ENCODE assay signal across 15 cellular contexts in the genomic region with DNA sequence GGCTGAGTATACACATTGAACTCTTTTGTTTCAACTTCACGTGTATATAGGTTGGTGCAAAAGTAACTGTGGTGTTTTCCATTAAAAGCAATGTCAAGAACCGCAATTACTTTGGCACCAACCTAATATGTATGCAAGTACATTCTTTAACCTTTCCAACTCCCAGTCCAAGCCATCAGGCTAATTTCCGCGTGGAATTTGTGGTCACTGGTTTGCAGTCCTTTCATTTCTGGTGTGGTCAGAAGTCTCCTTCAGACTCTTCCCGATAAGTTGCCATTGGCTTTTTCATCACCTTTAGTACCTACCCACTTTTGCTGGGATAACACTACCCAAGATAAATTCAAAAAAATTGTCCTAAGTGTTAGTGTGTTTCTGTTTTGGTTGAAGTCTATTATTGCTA.
DNase-seq lines count a peak whose midpoint lies in the region; ATAC-seq, FAIRE-seq and TF ChIP-seq lines count a peak whose summit lies in the region.
"Had no signal": no experiment of that assay in that cellular context is flagged by ENCODE, and none has a peak within 500 bp of the region (broad histone marks: within the 10 kb centered on the region; RNA-seq: fewer than 3 reads in every experiment).

No MANE protein-coding gene starts in this region.

- H3K27me3 Mint-ChIP-seq in activated T-cell treated with anti-CD3 and anti-CD28 coated beads, Interleukin-2, amount 50 U/mL, for 72 hours (ENCODE audit: low read depth), result no peaks in the 10 kb centered on the region
- H3K27me3 Mint-ChIP-seq in activated naive CD8-positive, alpha-beta T cell treated with anti-CD3 and anti-CD28 coated beads for 36 hours, result no peaks in the 10 kb centered on the region

- H3K4me1 ChIP-seq in right lobe of liver, result peaks cover 0 to 62% (median 18%) of the 10 kb centered on the region in 4 donors
- peaks cover 23 to 47% (median 38%) of the 10 kb centered on the region in 4 donors for H3K4me1 ChIP-seq in stomach
- H3K4me1 ChIP-seq in kidney (ENCODE audit: control insufficient read depth in 1 of 2, insufficient read depth in 1 of 2, low read depth in 1 of 2, low read length in 2 of 2), result peaks cover 20 to 29% of the 10 kb centered on the region in 2 donors

- H3K9me3 Mint-ChIP-seq in activated T-cell treated with anti-CD3 and anti-CD28 coated beads, Interleukin-2, amount 50 U/mL, for 72 hours, result no peaks in the 10 kb centered on the region
- H3K9me3 Mint-ChIP-seq in activated naive CD8-positive, alpha-beta T cell treated with anti-CD3 and anti-CD28 coated beads for 36 hours, result no peaks in the 10 kb centered on the region
- H3K9me3 Mint-ChIP-seq: activated T-cell treated with anti-CD3 and anti-CD28 coated beads, Interleukin-2, amount 50 U/mL, for 4 hours; neural progenitor cell had no signal

- no peak for TF ChIP-seq EP300 in stomach (IDR thresholded peaks at IDR 0.05)

- H3K4me1 Mint-ChIP-seq in activated T-cell treated with anti-CD3 and anti-CD28 coated beads, Interleukin-2, amount 50 U/mL, for 72 hours (ENCODE audit: low read depth), result peaks cover 34% of the 10 kb centered on the region
- peaks cover 39% of the 10 kb centered on the region for H3K4me1 Mint-ChIP-seq in activated naive CD8-positive, alpha-beta T cell treated with anti-CD3 and anti-CD28 coated beads for 36 hours

- no peaks in the 10 kb centered on the region for H3K9me3 ChIP-seq in right lobe of liver
- no peaks in the 10 kb centered on the region for H3K9me3 ChIP-seq in stomach
- no peaks in the 10 kb centered on the region for H3K9me3 ChIP-seq in kidney (ENCODE audit: control insufficient read depth in 1 of 2, low read length in 2 of 2)
- H3K9me3 ChIP-seq: tibial nerve had no signal

- no peak overlapping the region for H3K4me3 ChIP-seq in right lobe of liver
- H3K4me3 ChIP-seq in stomach, result no peak overlapping the region
- no peak overlapping the region for H3K4me3 ChIP-seq in kidney (ENCODE audit: low read length in 2 of 2)
- H3K4me3 ChIP-seq: neural progenitor cell, tibial nerve had no signal

- peaks cover 0 to 2% of the 10 kb centered on the region in 2 donors for H3K36me3 Mint-ChIP-seq in activated T-cell treated with anti-CD3 and anti-CD28 coated beads, Interleukin-2, amount 50 U/mL, for 72 hours (ENCODE audit: insufficient read depth in 2 of 2)
- H3K36me3 Mint-ChIP-seq in activated naive CD8-positive, alpha-beta T cell treated with anti-CD3 and anti-CD28 coated beads for 36 hours, result peaks cover 51% of the 10 kb centered on the region
- H3K36me3 Mint-ChIP-seq: neural progenitor cell had no signal

- FAIRE-seq in kidney (lab: Jason Lieb, UNC), result no peak
- FAIRE-seq: bronchial epithelial cell had no signal

- DNase-seq in activated T-cell treated with anti-CD3 and anti-CD28 coated beads, Interleukin-2, amount 50 U/mL, for 72 hours, result no peak
- no peak for DNase-seq in activated T-cell treated with anti-CD3 and anti-CD28 coated beads, Interleukin-2, amount 50 U/mL, for 1 hour
- no peak for DNase-seq in activated naive CD8-positive, alpha-beta T cell treated with anti-CD3 and anti-CD28 coated beads for 36 hours
- DNase-seq in right lobe of liver (no peak), stomach (no peak), kidney (no peak), SIG-M5 (lab: John Stamatoyannopoulos, UW) (no peak)
- DNase-seq: ACHN, WERI-Rb-1 had no signal

- no peak for ATAC-seq in activated T-cell treated with anti-CD3 and anti-CD28 coated beads, Interleukin-2, amount 50 U/mL, for 72 hours (replicated peaks in 1 of 2)
- ATAC-seq in right lobe of liver, result no peak
- no peak for ATAC-seq in GM21526 (IDR thresholded peaks at IDR 0.05; ENCODE audit: low FRiP score, unreplicated experiment)
- ATAC-seq: SK-N-SH treated with all-trans-retinoic acid at 6 μM for 48 hours had no signal

- TF ChIP-seq CTCF in right lobe of liver (IDR thresholded peaks at IDR 0.05), result no peak
- TF ChIP-seq CTCF in stomach (IDR thresholded peaks at IDR 0.05), result no peak
- TF ChIP-seq CTCF in kidney (IDR thresholded peaks at IDR 0.05; ENCODE audit: borderline replicate concordance, extremely low read depth, insufficient read depth), result no peak

- H3K36me3 ChIP-seq in right lobe of liver (no peaks in the 10 kb centered on the region), stomach (peaks cover 0 to 10% (median 3%) of the 10 kb centered on the region in 4 donors), kidney (ENCODE audit: control insufficient read depth in 1 of 2, insufficient read depth in 2 of 2, low read length in 2 of 2) (peaks cover 0 to 3% of the 10 kb centered on the region in 2 donors)
- H3K36me3 ChIP-seq: neural progenitor cell, tibial nerve, WERI-Rb-1 had no signal

- peak overlapping the region in 2 of 3 donors; percentile 14 to 86 for H3K27ac ChIP-seq in right lobe of liver
- peak overlapping the region in 4 of 5 donors; percentile 76 to 86 (median 84) for H3K27ac ChIP-seq in stomach
- H3K27ac ChIP-seq in kidney (ENCODE audit: low read depth in 2 of 2, low read length in 2 of 2), result no peak overlapping the region
- H3K27ac ChIP-seq: neural progenitor cell, WERI-Rb-1 had no signal

- TF ChIP-seq POLR2A in right lobe of liver (IDR thresholded peaks at IDR 0.05) (no peak), stomach (IDR thresholded peaks at IDR 0.05) (no peak)

- intact Hi-C loops in right lobe of liver (cut with DNase I), result no loop called here
- intact Hi-C loops in stomach (cut with DNase I; ENCODE audit: low total_unique reads), result no loop called here
- intact Hi-C loops in kidney (cut with DNase I), result no loop called here

- peak overlapping the region; percentile 85 for H3K27ac Mint-ChIP-seq in activated T-cell treated with anti-CD3 and anti-CD28 coated beads, Interleukin-2, amount 50 U/mL, for 72 hours
- H3K27ac Mint-ChIP-seq in activated naive CD8-positive, alpha-beta T cell treated with anti-CD3 and anti-CD28 coated beads for 36 hours, result peak overlapping the region; percentile 89

- H3K27me3 ChIP-seq in right lobe of liver, result no peaks in the 10 kb centered on the region
- no peaks in the 10 kb centered on the region for H3K27me3 ChIP-seq in stomach
- H3K27me3 ChIP-seq: neural progenitor cell, tibial nerve had no signal

- H3K9ac ChIP-seq in kidney (ENCODE audit: low read length in 2 of 2), result no peak overlapping the region
- H3K9ac ChIP-seq: neural progenitor cell had no signal

- 86% methylated on average over 5 of the region's 5 CpGs for WGBS in right lobe of liver (ENCODE audit: insufficient coverage, low coverage, low lambda C conversion rate, missing lambda C conversion rate)
- WGBS in stomach, 5 donors, result 88 to 96% (median 93%) methylated on average over 5 of the region's 5 CpGs

- H3K4me3 Mint-ChIP-seq in activated T-cell treated with anti-CD3 and anti-CD28 coated beads, Interleukin-2, amount 50 U/mL, for 72 hours, result peak overlapping the region; percentile 31 to 54
- H3K4me3 Mint-ChIP-seq in activated naive CD8-positive, alpha-beta T cell treated with anti-CD3 and anti-CD28 coated beads for 36 hours, result peak overlapping the region; percentile 9
- H3K4me3 Mint-ChIP-seq: neural progenitor cell had no signal

Comparison
In these comparisons a context has a peak if more than half of its experiments do, and no peak if none do; other contexts are left out.
1. H3K27ac ChIP-seq: peak in right lobe of liver (2 of 3) and stomach (4 of 5); none in kidney (0 of 2).